26 cellular contexts compared by ENCODE assay signal in genomic region chr13:49410477-49410876, GRCh38.
"Had no signal": no experiment of that assay in that cellular context is flagged by ENCODE, and none has a peak within 500 bp of the region (broad histone marks: within the 10 kb centered on the region; RNA-seq: fewer than 3 reads in every experiment).

No MANE protein-coding gene starts in this region.

- H3K4me3 ChIP-seq: left lung, lower lobe of right lung, smooth muscle cell, stomach, thyroid gland, upper lobe of left lung, vagina had no signal

- ATAC-seq: activated naive CD4-positive, alpha-beta T cell treated with anti-CD3 and anti-CD28 coated beads, Interleukin-2, amount 50 U/mL, for 72 hours; activated T-cell treated with anti-CD3 and anti-CD28 coated beads, Interleukin-2, amount 50 U/mL, for 4 hours; left lung; lower lobe of right lung; sciatic nerve; stimulated activated memory B cell treated with anti-CD40 and anti-IgM and Interleukin-4, amounts not matched to agents 10 μg/mL and 1 μg/mL and 100 μg/mL, for 72 hours had no signal

- H3K27ac ChIP-seq: left lung, lower lobe of right lung, thyroid gland, upper lobe of left lung, vagina had no signal

- H3K9me3 ChIP-seq: lower lobe of right lung, thyroid gland, upper lobe of left lung, vagina had no signal

- H3K27me3 ChIP-seq: left lung, stomach, thyroid gland, upper lobe of left lung, vagina had no signal

- FAIRE-seq: colon, frontal cortex had no signal

- H3K4me1 ChIP-seq: left lung, lower lobe of right lung, thyroid gland, upper lobe of left lung, vagina had no signal

- H3K36me3 ChIP-seq: left lung, lower lobe of right lung, stomach, thyroid gland, upper lobe of left lung had no signal

- DNase-seq: activated CD4-positive, alpha-beta memory T cell treated with anti-CD3 and anti-CD28 coated beads, Interleukin-2, amount 10 ng/mL, durations not matched to agents 7 days and 5 days; activated CD4-positive, alpha-beta T cell treated with anti-CD3 and anti-CD28 coated beads, Interleukin-2, amount 10 ng/mL, durations not matched to agents 7 days and 5 days; activated CD4-positive, CD25-positive, alpha-beta regulatory T cell treated with anti-CD3 and anti-CD28 coated beads, Interleukin-2, amount 50 U/mL, for 72 hours; activated naive CD4-positive, alpha-beta T cell; activated T-cell treated with anti-CD3 and anti-CD28 coated beads, Interleukin-2, amount 50 U/mL, for 4 hours; anterior cingulate cortex; dermis blood vessel endothelial cell; effector CD4-positive, alpha-beta T cell; left lung; lower lobe of right lung; mesenchymal stem cell; retina; stimulated activated CD4-positive, alpha-beta T cell treated with anti-CD3 and anti-CD28 coated beads, Interleukin-1b, Interleukin-23, amount 100 ng/mL, for 48 hours; stimulated activated CD4-positive, alpha-beta T cell treated with anti-CD3 and anti-CD28 coated beads, Interleukin-4, amount 100 ng/mL, for 4 hours; stimulated activated CD8-positive, alpha-beta memory T cell treated with anti-CD3 and anti-CD28 coated beads, Interleukin-4, amount 100 ng/mL, for 48 hours; stomach; T1000; thyroid gland; upper lobe of left lung had no signal
